8 cellular contexts compared by ENCODE assay signal in genomic region chr9:134243778-134244467, GRCh38.
DNase-seq lines count a peak whose midpoint lies in the region; ATAC-seq and TF ChIP-seq lines count a peak whose summit lies in the region.

No MANE protein-coding gene starts in this region.

- H3K36me3 ChIP-seq in mesenchymal stem cell (ENCODE audit: control insufficient read depth in 1 of 2, insufficient read depth in 2 of 2, low read depth in 1 of 2, low read length in 2 of 2) (peaks cover 0 to 5% of the 10 kb centered on the region in 2 experiments), hepatocyte (replicated peaks; ENCODE audit: insufficient read depth, low read depth) (no peaks in the 10 kb centered on the region)

- H3K4me3 Mint-ChIP-seq in activated T-helper 17 cell treated with anti-CD3 and anti-CD28 coated beads, Interleukin-2, amount 50 U/mL, for 72 hours: no peak overlapping the region
- no peak overlapping the region for H3K4me3 Mint-ChIP-seq in osteocyte (ENCODE audit: unreplicated experiment)

- no peak for TF ChIP-seq CTCF in hepatocyte (IDR thresholded peaks at IDR 0.05; ENCODE audit: poor library complexity)
- no peak for TF ChIP-seq CTCF in osteocyte (IDR thresholded peaks at IDR 0.05)

- H3K36me3 Mint-ChIP-seq in activated T-helper 17 cell treated with anti-CD3 and anti-CD28 coated beads, Interleukin-2, amount 50 U/mL, for 72 hours (ENCODE audit: low read depth): no peaks in the 10 kb centered on the region
- H3K36me3 Mint-ChIP-seq in osteocyte (ENCODE audit: unreplicated experiment): no peaks in the 10 kb centered on the region

- H3K4me2 ChIP-seq in mesenchymal stem cell (ENCODE audit: low read length, poor library complexity, severe bottlenecking) (no peak overlapping the region), hepatocyte (no peak overlapping the region)

- WGBS in mesenchymal stem cell: 77% methylated on average over 14 of the region's 14 CpGs
- WGBS in hepatocyte (ENCODE audit: low lambda C conversion rate, missing lambda C conversion rate): 77% methylated on average over 14 of the region's 14 CpGs

- no peak overlapping the region for H2BK15ac ChIP-seq in mesenchymal stem cell (ENCODE audit: low read depth, poor library complexity, severe bottlenecking)

- H3K18ac ChIP-seq in mesenchymal stem cell (ENCODE audit: low read depth in 1 of 2, low read length in 2 of 2): no peak overlapping the region

- no peak overlapping the region for H3K14ac ChIP-seq in mesenchymal stem cell (ENCODE audit: low read length in 2 of 2)

- H3K4me1 ChIP-seq in mesenchymal stem cell (ENCODE audit: control insufficient read depth, insufficient read depth, low read depth, low read length) (no peaks in the 10 kb centered on the region), hepatocyte (ENCODE audit: insufficient read depth) (peaks cover 2% of the 10 kb centered on the region)

- H2AFZ ChIP-seq in mesenchymal stem cell (ENCODE audit: low read depth, low read length): no peak overlapping the region
- H2AFZ ChIP-seq in hepatocyte: no peak overlapping the region

- H2BK12ac ChIP-seq in mesenchymal stem cell (ENCODE audit: low read length in 2 of 2): no peak overlapping the region

- H3K4ac ChIP-seq in mesenchymal stem cell (ENCODE audit: low read depth in 1 of 2, low read length in 2 of 2): no peak overlapping the region

- no peaks in the 10 kb centered on the region for H3K79me1 ChIP-seq in mesenchymal stem cell (replicated peaks; ENCODE audit: low read length, poor library complexity, severe bottlenecking)

- peaks cover 3% of the 10 kb centered on the region for H3K27me3 Mint-ChIP-seq in activated T-helper 17 cell treated with anti-CD3 and anti-CD28 coated beads, Interleukin-2, amount 50 U/mL, for 72 hours
- peaks cover 34% of the 10 kb centered on the region for H3K27me3 Mint-ChIP-seq in osteocyte (ENCODE audit: unreplicated experiment)

- H2AK5ac ChIP-seq in mesenchymal stem cell (ENCODE audit: low read length, severe bottlenecking): no peak overlapping the region

- peak overlapping the region; percentile 38 for H3K9ac ChIP-seq in mesenchymal stem cell (ENCODE audit: low read length)

- H4K8ac ChIP-seq in mesenchymal stem cell (ENCODE audit: low read length): no peak overlapping the region

- H3K27ac Mint-ChIP-seq in activated T-helper 17 cell treated with anti-CD3 and anti-CD28 coated beads, Interleukin-2, amount 50 U/mL, for 72 hours: no peak overlapping the region
- no peak overlapping the region for H3K27ac Mint-ChIP-seq in osteocyte (ENCODE audit: unreplicated experiment)

- DNase-seq in A172 (ENCODE audit: low spot score): peak; percentile 12
- peak; percentile 67 for DNase-seq in KBM-7
- DNase-seq in mesenchymal stem cell: peak; percentile 58
- DNase-seq in hepatocyte (ENCODE audit: low spot score): no peak
- DNase-seq in osteocyte (ENCODE audit: extremely low spot score, unreplicated experiment): no peak
- DNase-seq in NCI-H146 (lab: John Stamatoyannopoulos, UW): no peak

- in situ Hi-C loops in KBM-7 (cut with MboI; ENCODE audit: low pct_unique_long_range_greater_than_20kb, low sequenced_read_pairs): no loop called here

- ATAC-seq in activated T-helper 17 cell treated with anti-CD3 and anti-CD28 coated beads, Interleukin-2, amount 50 U/mL, for 72 hours (replicated peaks): peak; percentile 83
- ATAC-seq in GM21390 (IDR thresholded peaks at IDR 0.05; ENCODE audit: unreplicated experiment): no peak

- H3K4me1 Mint-ChIP-seq in activated T-helper 17 cell treated with anti-CD3 and anti-CD28 coated beads, Interleukin-2, amount 50 U/mL, for 72 hours: peaks cover 9% of the 10 kb centered on the region
- H3K4me1 Mint-ChIP-seq in osteocyte (ENCODE audit: unreplicated experiment): no peaks in the 10 kb centered on the region

- H3K9me2 ChIP-seq in hepatocyte (replicated peaks; ENCODE audit: insufficient read depth): no peaks in the 10 kb centered on the region

- peaks cover 29% of the 10 kb centered on the region for H3K9me3 ChIP-seq in mesenchymal stem cell (ENCODE audit: control insufficient read depth, low read length)
- H3K9me3 ChIP-seq in hepatocyte (ENCODE audit: low read depth): no peaks in the 10 kb centered on the region

- H3K79me2 ChIP-seq in hepatocyte: no peaks in the 10 kb centered on the region

- no peak overlapping the region for H2BK5ac ChIP-seq in mesenchymal stem cell (ENCODE audit: low read depth, low read length, poor library complexity, severe bottlenecking)

- H2BK120ac ChIP-seq in mesenchymal stem cell (ENCODE audit: low read depth, low read length): no peak overlapping the region

- H3K27me3 ChIP-seq in mesenchymal stem cell (ENCODE audit: control insufficient read depth in 1 of 2, insufficient read depth in 1 of 2, low read length in 2 of 2): peaks cover 30 to 57% of the 10 kb centered on the region in 2 experiments
- H3K27me3 ChIP-seq in hepatocyte: no peaks in the 10 kb centered on the region

- H3K27ac ChIP-seq in mesenchymal stem cell (ENCODE audit: low read length, poor library complexity, severe bottlenecking) (no peak overlapping the region), hepatocyte (no peak overlapping the region)

- no peaks in the 10 kb centered on the region for H4K20me1 ChIP-seq in hepatocyte (ENCODE audit: insufficient read depth, poor library complexity, severe bottlenecking)

- H3K4me3 ChIP-seq in mesenchymal stem cell (ENCODE audit: insufficient read depth in 1 of 2, low read depth in 1 of 2, low read length in 2 of 2) (peak overlapping the region in 1 of 2 experiments; percentile 39), hepatocyte (no peak overlapping the region)

- no peak overlapping the region for H4K91ac ChIP-seq in mesenchymal stem cell (ENCODE audit: low read length)

- H3K23ac ChIP-seq in mesenchymal stem cell (ENCODE audit: low read length in 2 of 2): no peak overlapping the region

- peaks cover 6% of the 10 kb centered on the region for H3K9me3 Mint-ChIP-seq in activated T-helper 17 cell treated with anti-CD3 and anti-CD28 coated beads, Interleukin-2, amount 50 U/mL, for 72 hours
- peaks cover 5% of the 10 kb centered on the region for H3K9me3 Mint-ChIP-seq in osteocyte (ENCODE audit: unreplicated experiment)

Comparison
In these comparisons a context has a peak if more than half of its experiments do, and no peak if none do; other contexts are left out.
1. DNase-seq: peak in A172 (single experiment), KBM-7 (single experiment) and mesenchymal stem cell (single experiment); none in hepatocyte (single experiment), osteocyte (single experiment) and NCI-H146 (single experiment).